ENCODE assay signal across 20 cellular contexts in the genomic region with DNA sequence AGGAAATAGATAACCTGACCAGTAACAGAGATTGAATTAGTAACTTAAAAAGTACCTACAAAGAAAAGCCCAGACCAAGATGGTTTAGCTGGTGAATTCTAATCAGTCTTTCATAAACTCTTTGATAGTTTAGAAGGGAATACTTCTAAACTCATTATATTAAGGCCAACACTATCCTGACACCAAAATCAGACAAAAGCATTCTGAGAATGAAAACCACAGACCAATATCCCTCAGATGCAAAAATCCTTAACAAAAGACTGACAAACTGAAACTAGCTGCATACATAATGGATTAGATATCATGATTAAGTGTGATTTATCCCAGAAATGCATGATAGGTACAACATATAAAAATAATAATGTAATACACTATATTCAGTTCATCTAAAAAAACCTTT.
DNase-seq lines count a peak whose midpoint lies in the region; ATAC-seq, FAIRE-seq and TF ChIP-seq lines count a peak whose summit lies in the region.
"Had no signal": no experiment of that assay in that cellular context is flagged by ENCODE, and none has a peak within 500 bp of the region (broad histone marks: within the 10 kb centered on the region; RNA-seq: fewer than 3 reads in every experiment).

No MANE protein-coding gene starts in this region.

- H3K9me3 Mint-ChIP-seq in astrocyte (ENCODE audit: unreplicated experiment) (peaks cover 20% of the 10 kb centered on the region), endothelial cell (ENCODE audit: unreplicated experiment) (peaks cover 14% of the 10 kb centered on the region), memory B cell (peaks cover 10% of the 10 kb centered on the region)

- no peaks in the 10 kb centered on the region for H4K20me1 ChIP-seq in astrocyte (ENCODE audit: insufficient read depth, low read length)

- no peak for TF ChIP-seq CTCF in astrocyte (IDR thresholded peaks at IDR 0.05; ENCODE audit: insufficient read depth, low read depth, low read length)
- TF ChIP-seq CTCF in endothelial cell (IDR thresholded peaks at IDR 0.05; ENCODE audit: unreplicated experiment), result no peak

- no peaks in the 10 kb centered on the region for H3K36me3 ChIP-seq in astrocyte (ENCODE audit: insufficient read depth, low read length)

- H3K27ac ChIP-seq in astrocyte (ENCODE audit: low read depth, low read length), result no peak overlapping the region
- H3K27ac ChIP-seq: GM23248 had no signal

- H3K27me3 ChIP-seq in astrocyte (ENCODE audit: insufficient read depth, low read length), result no peaks in the 10 kb centered on the region

- FAIRE-seq in astrocyte (lab: Jason Lieb, UNC), result no peak
- FAIRE-seq: GM12891, GM18507, H1 had no signal

- no peaks in the 10 kb centered on the region for H3K79me2 ChIP-seq in astrocyte (ENCODE audit: insufficient read depth, low read length)

- intact Hi-C loops in left colon (cut with DNase I, micrococcal nuclease), result no loop called here

- peak; percentile 46 for DNase-seq in astrocyte (ENCODE audit: low read depth)
- no peak for DNase-seq in endothelial cell (ENCODE audit: low spot score)
- DNase-seq in memory B cell (ENCODE audit: low spot score in 2 of 2), result no peak
- DNase-seq in H4 (ENCODE audit: low spot score), result no peak
- DNase-seq in stimulated activated naive CD4-positive, alpha-beta T cell (lab: John Stamatoyannopoulos, UW), result no peak
- DNase-seq in stimulated activated CD4-positive, alpha-beta T cell treated with anti-CD3 and anti-CD28 coated beads, Interleukin-4, amount 100 ng/mL, for 24 hours, result no peak
- no peak for DNase-seq in left colon
- DNase-seq: C1 segment of cervical spinal cord; Calu3; CD4-positive, alpha-beta memory T cell; COR-L47; DMS53; DMS79 treated with DMSO at 0.1 percent for 48 hours; GF-D8; GM23248; H9 had no signal

- H3K4me3 ChIP-seq in astrocyte (ENCODE audit: insufficient read depth, low read depth, low read length), result no peak overlapping the region
- H3K4me3 ChIP-seq: GM23248 had no signal

- H3K36me3 Mint-ChIP-seq in astrocyte (ENCODE audit: low read depth, unreplicated experiment), result peaks cover 39% of the 10 kb centered on the region
- H3K36me3 Mint-ChIP-seq in endothelial cell (ENCODE audit: low read depth, unreplicated experiment), result peaks cover 61% of the 10 kb centered on the region
- peaks cover 56% of the 10 kb centered on the region for H3K36me3 Mint-ChIP-seq in memory B cell

- no peaks in the 10 kb centered on the region for H3K4me1 ChIP-seq in astrocyte (ENCODE audit: insufficient read depth, low read length)

- no peaks in the 10 kb centered on the region for H3K27me3 Mint-ChIP-seq in astrocyte (ENCODE audit: low read depth, unreplicated experiment)
- peaks cover 8% of the 10 kb centered on the region for H3K27me3 Mint-ChIP-seq in endothelial cell (ENCODE audit: unreplicated experiment)
- H3K27me3 Mint-ChIP-seq in memory B cell, result no peaks in the 10 kb centered on the region
- H3K27me3 Mint-ChIP-seq: CD4-positive, alpha-beta memory T cell had no signal

- H3K4me3 Mint-ChIP-seq in astrocyte (ENCODE audit: unreplicated experiment) (no peak overlapping the region), endothelial cell (ENCODE audit: unreplicated experiment) (peak overlapping the region; percentile 16), memory B cell (no peak overlapping the region)
- H3K4me3 Mint-ChIP-seq: CD4-positive, alpha-beta memory T cell; H9 had no signal

- peaks cover 4% of the 10 kb centered on the region for H3K9me3 ChIP-seq in astrocyte (ENCODE audit: insufficient read depth, low read depth, low read length)

- no peak overlapping the region for H3K4me2 ChIP-seq in astrocyte (ENCODE audit: low read length)

- peak overlapping the region; percentile 20 for H3K27ac Mint-ChIP-seq in astrocyte (ENCODE audit: unreplicated experiment)
- no peak overlapping the region for H3K27ac Mint-ChIP-seq in endothelial cell (ENCODE audit: unreplicated experiment)
- H3K27ac Mint-ChIP-seq in memory B cell, result peak overlapping the region; percentile 58
- H3K27ac Mint-ChIP-seq: CD4-positive, alpha-beta memory T cell; H9 had no signal

- no peak for ATAC-seq in memory B cell (ENCODE audit: low read depth)
- no peak for ATAC-seq in left colon
- ATAC-seq: HCT116 had no signal

- H3K4me1 Mint-ChIP-seq in astrocyte (ENCODE audit: low read depth, unreplicated experiment) (peaks cover 3% of the 10 kb centered on the region), endothelial cell (ENCODE audit: unreplicated experiment) (no peaks in the 10 kb centered on the region), memory B cell (no peaks in the 10 kb centered on the region)
- H3K4me1 Mint-ChIP-seq: H9 had no signal

- H2AFZ ChIP-seq in astrocyte (ENCODE audit: low read depth, low read length), result no peak overlapping the region
- H2AFZ ChIP-seq: GM23248 had no signal

- H3K9ac ChIP-seq in astrocyte (ENCODE audit: low read length), result no peak overlapping the region
- H3K9ac ChIP-seq: GM23248 had no signal
